1 cellular context compared by ENCODE assay signal in genomic region chr15:70078578-70079417, GRCh38.
TF ChIP-seq lines count a peak whose summit lies in the region.

No MANE protein-coding gene starts in this region.

TF ChIP-seq in HepG2, 621 proteins besides CTCF, POLR2A, EP300 and RAD21 (continued from another document and continues in another):
- no peak for TF ChIP-seq MAZ (IDR thresholded peaks at IDR 0.05; ENCODE audit: borderline replicate concordance, low read depth, low read length)
- peak; percentile 79 for TF ChIP-seq MAZ (CRISPR knock-in tag; IDR thresholded peaks at IDR 0.05; ENCODE audit: low read depth)
- no peak for TF ChIP-seq ATM (IDR thresholded peaks at IDR 0.05; ENCODE audit: borderline replicate concordance)
- peak; percentile 59 for TF ChIP-seq THAP11 (CRISPR knock-in tag; IDR thresholded peaks at IDR 0.05)
- no peak for TF ChIP-seq PBX3 (CRISPR knock-in tag; IDR thresholded peaks at IDR 0.05; ENCODE audit: borderline replicate concordance)
- TF ChIP-seq ISL2 (CRISPR knock-in tag; IDR thresholded peaks at IDR 0.05): peak; percentile 77
- TF ChIP-seq POLR2AphosphoS5 (IDR thresholded peaks at IDR 0.05; ENCODE audit: low read depth, low read length): no peak; the same call in 1 of the 2 replicates
- TF ChIP-seq NFE2L1 (CRISPR knock-in tag; IDR thresholded peaks at IDR 0.05; ENCODE audit: borderline replicate concordance): no peak
- no peak for TF ChIP-seq NFKB2 (CRISPR knock-in tag; IDR thresholded peaks at IDR 0.05; ENCODE audit: borderline replicate concordance)
- TF ChIP-seq HIVEP1 (CRISPR knock-in tag; IDR thresholded peaks at IDR 0.05): peak; percentile 91
- peak; percentile 37; the same call in 1 of the 2 replicates for TF ChIP-seq HNRNPL (IDR thresholded peaks at IDR 0.05; ENCODE audit: low read depth, low read length)
- peak; percentile 56; the same call in 1 of the 2 replicates for TF ChIP-seq JUN (CRISPR knock-in tag; IDR thresholded peaks at IDR 0.05)
- TF ChIP-seq BHLHE40 (IDR thresholded peaks at IDR 0.05; ENCODE audit: low read length): no peak
- TF ChIP-seq SALL1 (CRISPR knock-in tag; IDR thresholded peaks at IDR 0.05): peak; percentile 92; the same call in 1 of the 2 replicates
- 0 out of 2 replicates have a peak, but pooled peaks have one; percentile 67 for TF ChIP-seq KDM3A (CRISPR knock-in tag; IDR thresholded peaks at IDR 0.05; ENCODE audit: low read depth)
- TF ChIP-seq HBP1 (CRISPR knock-in tag; IDR thresholded peaks at IDR 0.05; ENCODE audit: low read depth): peak; percentile 87; the same call in 1 of the 2 replicates
- TF ChIP-seq SRSF9 (IDR thresholded peaks at IDR 0.05; ENCODE audit: borderline replicate concordance, insufficient read depth, low read depth, low read length, poor library complexity, severe bottlenecking): no peak
- TF ChIP-seq FOXO1 (CRISPR knock-in tag; IDR thresholded peaks at IDR 0.05): peak; percentile 99
- TF ChIP-seq TBL1XR1 (IDR thresholded peaks at IDR 0.05; ENCODE audit: borderline replicate concordance, low read length, partially characterized antibody): peak; percentile 51
- peak; percentile 41; the same call in 1 of the 2 replicates for TF ChIP-seq FOXK2 (IDR thresholded peaks at IDR 0.05)
- TF ChIP-seq PHF5A (CRISPR knock-in tag; IDR thresholded peaks at IDR 0.05; ENCODE audit: low read depth, unreplicated experiment): peak; percentile 70
- peak; percentile 89; the same call in 1 of the 2 replicates for TF ChIP-seq TFE3 (CRISPR knock-in tag; IDR thresholded peaks at IDR 0.05)
- peak; percentile 48; the same call in 1 of the 2 replicates for TF ChIP-seq CBX5 (CRISPR knock-in tag; IDR thresholded peaks at IDR 0.05; ENCODE audit: borderline replicate concordance)
- TF ChIP-seq, protein P1, sequence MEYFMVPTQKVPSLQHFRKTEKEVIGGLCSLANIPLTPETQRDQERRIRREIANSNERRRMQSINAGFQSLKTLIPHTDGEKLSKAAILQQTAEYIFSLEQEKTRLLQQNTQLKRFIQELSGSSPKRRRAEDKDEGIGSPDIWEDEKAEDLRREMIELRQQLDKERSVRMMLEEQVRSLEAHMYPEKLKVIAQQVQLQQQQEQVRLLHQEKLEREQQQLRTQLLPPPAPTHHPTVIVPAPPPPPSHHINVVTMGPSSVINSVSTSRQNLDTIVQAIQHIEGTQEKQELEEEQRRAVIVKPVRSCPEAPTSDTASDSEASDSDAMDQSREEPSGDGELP (IDR thresholded peaks at IDR 0.05; ENCODE audit: borderline replicate concordance, low read depth): peak; percentile 69; the same call in 1 of the 2 replicates
- TF ChIP-seq, protein P2, sequence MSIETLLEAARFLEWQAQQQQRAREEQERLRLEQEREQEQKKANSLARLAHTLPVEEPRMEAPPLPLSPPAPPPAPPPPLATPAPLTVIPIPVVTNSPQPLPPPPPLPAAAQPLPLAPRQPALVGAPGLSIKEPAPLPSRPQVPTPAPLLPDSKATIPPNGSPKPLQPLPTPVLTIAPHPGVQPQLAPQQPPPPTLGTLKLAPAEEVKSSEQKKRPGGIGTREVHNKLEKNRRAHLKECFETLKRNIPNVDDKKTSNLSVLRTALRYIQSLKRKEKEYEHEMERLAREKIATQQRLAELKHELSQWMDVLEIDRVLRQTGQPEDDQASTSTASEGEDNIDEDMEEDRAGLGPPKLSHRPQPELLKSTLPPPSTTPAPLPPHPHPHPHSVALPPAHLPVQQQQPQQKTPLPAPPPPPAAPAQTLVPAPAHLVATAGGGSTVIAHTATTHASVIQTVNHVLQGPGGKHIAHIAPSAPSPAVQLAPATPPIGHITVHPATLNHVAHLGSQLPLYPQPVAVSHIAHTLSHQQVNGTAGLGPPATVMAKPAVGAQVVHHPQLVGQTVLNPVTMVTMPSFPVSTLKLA (IDR thresholded peaks at IDR 0.05): peak; percentile 52
- TF ChIP-seq EHMT2 (IDR thresholded peaks at IDR 0.05; ENCODE audit: borderline replicate concordance, low read depth, low read length): 0 out of 2 replicates have a peak, but pooled peaks have one; percentile 31
- TF ChIP-seq ZNF414 (CRISPR knock-in tag; IDR thresholded peaks at IDR 0.05): peak; percentile 82; the same call in 1 of the 2 replicates
- TF ChIP-seq ZSCAN12 (CRISPR knock-in tag; IDR thresholded peaks at IDR 0.05): no peak
- TF ChIP-seq KDM5B (CRISPR knock-in tag; IDR thresholded peaks at IDR 0.05; ENCODE audit: borderline replicate concordance): peak; percentile 59; the same call in 1 of the 2 replicates
- peak; percentile 96 for TF ChIP-seq PAXIP1 (CRISPR knock-in tag; conservative IDR thresholded peaks at IDR 0.05)
- TF ChIP-seq, protein P3, sequence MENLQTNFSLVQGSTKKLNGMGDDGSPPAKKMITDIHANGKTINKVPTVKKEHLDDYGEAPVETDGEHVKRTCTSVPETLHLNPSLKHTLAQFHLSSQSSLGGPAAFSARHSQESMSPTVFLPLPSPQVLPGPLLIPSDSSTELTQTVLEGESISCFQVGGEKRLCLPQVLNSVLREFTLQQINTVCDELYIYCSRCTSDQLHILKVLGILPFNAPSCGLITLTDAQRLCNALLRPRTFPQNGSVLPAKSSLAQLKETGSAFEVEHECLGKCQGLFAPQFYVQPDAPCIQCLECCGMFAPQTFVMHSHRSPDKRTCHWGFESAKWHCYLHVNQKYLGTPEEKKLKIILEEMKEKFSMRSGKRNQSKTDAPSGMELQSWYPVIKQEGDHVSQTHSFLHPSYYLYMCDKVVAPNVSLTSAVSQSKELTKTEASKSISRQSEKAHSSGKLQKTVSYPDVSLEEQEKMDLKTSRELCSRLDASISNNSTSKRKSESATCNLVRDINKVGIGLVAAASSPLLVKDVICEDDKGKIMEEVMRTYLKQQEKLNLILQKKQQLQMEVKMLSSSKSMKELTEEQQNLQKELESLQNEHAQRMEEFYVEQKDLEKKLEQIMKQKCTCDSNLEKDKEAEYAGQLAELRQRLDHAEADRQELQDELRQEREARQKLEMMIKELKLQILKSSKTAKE (CRISPR knock-in tag; IDR thresholded peaks at IDR 0.05; ENCODE audit: borderline replicate concordance): peak; percentile 88; the same call in 1 of the 2 replicates
- TF ChIP-seq TCF7 (IDR thresholded peaks at IDR 0.05; ENCODE audit: low read depth): peak; percentile 77
- TF ChIP-seq TBX2 (CRISPR knock-in tag; IDR thresholded peaks at IDR 0.05; ENCODE audit: borderline replicate concordance): peak; percentile 97
- no peak for TF ChIP-seq ZNF446 (CRISPR knock-in tag; IDR thresholded peaks at IDR 0.05)
- no peak; the same call in 1 of the 2 replicates for TF ChIP-seq AKAP8 (CRISPR knock-in tag; IDR thresholded peaks at IDR 0.05)
- TF ChIP-seq NCOA2 (CRISPR knock-in tag; IDR thresholded peaks at IDR 0.05): peak; percentile 94
- no peak for TF ChIP-seq ZNF333 (CRISPR knock-in tag; IDR thresholded peaks at IDR 0.05; ENCODE audit: borderline replicate concordance)
- TF ChIP-seq, protein P4, sequence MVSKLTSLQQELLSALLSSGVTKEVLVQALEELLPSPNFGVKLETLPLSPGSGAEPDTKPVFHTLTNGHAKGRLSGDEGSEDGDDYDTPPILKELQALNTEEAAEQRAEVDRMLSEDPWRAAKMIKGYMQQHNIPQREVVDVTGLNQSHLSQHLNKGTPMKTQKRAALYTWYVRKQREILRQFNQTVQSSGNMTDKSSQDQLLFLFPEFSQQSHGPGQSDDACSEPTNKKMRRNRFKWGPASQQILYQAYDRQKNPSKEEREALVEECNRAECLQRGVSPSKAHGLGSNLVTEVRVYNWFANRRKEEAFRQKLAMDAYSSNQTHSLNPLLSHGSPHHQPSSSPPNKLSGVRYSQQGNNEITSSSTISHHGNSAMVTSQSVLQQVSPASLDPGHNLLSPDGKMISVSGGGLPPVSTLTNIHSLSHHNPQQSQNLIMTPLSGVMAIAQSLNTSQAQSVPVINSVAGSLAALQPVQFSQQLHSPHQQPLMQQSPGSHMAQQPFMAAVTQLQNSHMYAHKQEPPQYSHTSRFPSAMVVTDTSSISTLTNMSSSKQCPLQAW (CRISPR knock-in tag; IDR thresholded peaks at IDR 0.05): peak; percentile 95
- no peak for TF ChIP-seq ZNF235 (CRISPR knock-in tag; IDR thresholded peaks at IDR 0.05; ENCODE audit: borderline replicate concordance)
- TF ChIP-seq HOXA3 (CRISPR knock-in tag; IDR thresholded peaks at IDR 0.05): peak; percentile 83
- TF ChIP-seq ZNF878 (CRISPR knock-in tag; IDR thresholded peaks at IDR 0.05): peak; percentile 66; the same call in 1 of the 2 replicates
- no peak for TF ChIP-seq REL (CRISPR knock-in tag; conservative IDR thresholded peaks at IDR 0.05)
- TF ChIP-seq HDAC2 (CRISPR knock-in tag; IDR thresholded peaks at IDR 0.05): peak; percentile 82
- no peak for TF ChIP-seq PLSCR1 (CRISPR knock-in tag; IDR thresholded peaks at IDR 0.05; ENCODE audit: borderline replicate concordance)
- TF ChIP-seq ZNF510 (CRISPR knock-in tag; IDR thresholded peaks at IDR 0.05; ENCODE audit: low read depth): peak; percentile 84; the same call in 1 of the 2 replicates
- TF ChIP-seq ZBTB43 (CRISPR knock-in tag; conservative IDR thresholded peaks at IDR 0.05): no peak
- peak; percentile 45; the same call in 1 of the 2 replicates for TF ChIP-seq ZSCAN21 (CRISPR knock-in tag; IDR thresholded peaks at IDR 0.05; ENCODE audit: borderline replicate concordance)
